Comparison of ENCODE assay signal across 8 cellular contexts in the genomic region with DNA sequence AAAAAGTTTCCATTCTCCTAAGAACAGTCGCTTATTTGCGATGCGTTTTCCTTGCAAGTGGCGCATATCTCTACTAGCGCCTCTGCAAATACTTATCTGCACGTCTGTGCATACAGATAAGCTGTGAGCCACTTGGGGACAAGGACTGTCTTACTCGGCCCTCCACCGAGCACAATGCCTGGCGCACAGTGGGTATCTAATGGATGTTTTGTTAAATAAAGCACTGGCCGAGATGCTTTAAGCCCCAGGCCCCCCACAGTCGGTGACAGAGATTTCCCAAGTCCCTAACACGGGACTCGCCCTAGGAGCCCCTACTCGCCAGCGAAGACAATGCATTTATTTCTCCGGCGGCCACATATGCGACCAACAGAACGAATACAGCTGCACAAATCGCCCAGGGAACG. TPM values are rescaled to one million over a fixed set of nuclear protein-coding genes. Genes with fewer than 3 reads are reported as not detected.
DNase-seq lines count a peak whose midpoint lies in the region; ATAC-seq, FAIRE-seq and TF ChIP-seq lines count a peak whose summit lies in the region.

No MANE protein-coding gene starts in this region.

- H3K4me3 ChIP-seq in ascending aorta (peak overlapping the region; percentile 74 to 84), iPS DF 6.9 (ENCODE audit: low read length) (peak overlapping the region; percentile 57; the same call in 1 of the 2 replicates), skeletal muscle cell (ENCODE audit: low read depth, low read length) (peak overlapping the region; percentile 85)

- H3K27me3 ChIP-seq in ascending aorta (no peaks in the 10 kb centered on the region), iPS DF 6.9 (ENCODE audit: control insufficient read depth, insufficient read depth, low read length) (no peaks in the 10 kb centered on the region)

- no CpG with 5 or more reads among the region's 21 CpGs for WGBS in iPS DF 6.9 (ENCODE audit: insufficient coverage, insufficient read length)

- ATAC-seq in HG02798 (IDR thresholded peaks at IDR 0.05; ENCODE audit: poor library complexity, unreplicated experiment): peak; percentile 29

- TF ChIP-seq POLR2A in GM12891 (IDR thresholded peaks at IDR 0.05; ENCODE audit: low read depth, low read length): no peak

- H3K4me1 ChIP-seq in ascending aorta (peaks cover 4 to 6% of the 10 kb centered on the region in 2 donors), iPS DF 6.9 (ENCODE audit: control insufficient read depth, insufficient read depth, low read length) (no peaks in the 10 kb centered on the region; the same call in 1 of the 2 replicates)

- H3K9me3 ChIP-seq in ascending aorta: no peaks in the 10 kb centered on the region
- no peaks in the 10 kb centered on the region for H3K9me3 ChIP-seq in iPS DF 6.9 (ENCODE audit: control insufficient read depth, insufficient read depth, low read length)

- H3K27ac ChIP-seq in ascending aorta (peak overlapping the region; percentile 3 to 74), iPS DF 6.9 (ENCODE audit: low read length) (no peak overlapping the region)

- intact Hi-C loops in ascending aorta (cut with DNase I): loop anchor here (1.0 to 5.0 kb wide), 2 partner anchors 43 to 114 kb away; a partner anchor contains a TSS

- no peak for TF ChIP-seq CTCF in ascending aorta (IDR thresholded peaks at IDR 0.05)

- H3K36me3 ChIP-seq in ascending aorta (peaks cover 0 to 4% of the 10 kb centered on the region in 2 donors), iPS DF 6.9 (ENCODE audit: control insufficient read depth, insufficient read depth, low read length) (no peaks in the 10 kb centered on the region)

- peak; percentile 82 for FAIRE-seq in GM12891 (lab: Jason Lieb, UNC)

- DNase-seq in AG20443 (ENCODE audit: low spot score): peak; percentile 40
- no peak for DNase-seq in GM12891 (ENCODE audit: insufficient read length, low spot score)
- peak; percentile 63 for DNase-seq in NCI-H2196 treated with DMSO at 0.1 percent for 48 hours (lab: John Stamatoyannopoulos, UW; ENCODE audit: unreplicated experiment)
- DNase-seq in ascending aorta (ENCODE audit: low spot score in 2 of 2): no peak
- peak; percentile 13 for DNase-seq in iPS DF 6.9 (ENCODE audit: low read depth, low spot score)
- no peak for DNase-seq in skeletal muscle cell (ENCODE audit: low read depth)
- no peak for DNase-seq in NCI-H446 (lab: John Stamatoyannopoulos, UW)

TF ChIP-seq in GM12891, 5 proteins besides CTCF, POLR2A, EP300 and RAD21:
- TF ChIP-seq PAX5 (IDR thresholded peaks at IDR 0.05; ENCODE audit: insufficient read depth, low read length, severe bottlenecking): no peak
- TF ChIP-seq POU2F2 (IDR thresholded peaks at IDR 0.05; ENCODE audit: low read depth, low read length): no peak
- TF ChIP-seq SPI1 (IDR thresholded peaks at IDR 0.05; ENCODE audit: low read depth, low read length): no peak
- no peak; the same call in 1 of the 2 replicates for TF ChIP-seq POLR2AphosphoS5 (IDR thresholded peaks at IDR 0.05; ENCODE audit: low read depth, low read length)
- no peak for TF ChIP-seq TAF1 (IDR thresholded peaks at IDR 0.05; ENCODE audit: low read depth, low read length)
TF ChIP-seq in GM12891: peak in this region for 0.

RNA-seq across cellular contexts. Expression of a gene that starts 0.5 kb away (rescaled TPM):
- polyA plus RNA-seq in GM12891 (2012; ENCODE audit: low read depth, missing spikeins): 14.3 TPM
- 136 TPM for total RNA-seq in ascending aorta

RNA-seq across cellular contexts. Expression of a gene that starts 43.6 kb away (rescaled TPM):
- 5.7 TPM for polyA plus RNA-seq in GM12891 (2012; ENCODE audit: low read depth, missing spikeins)
- total RNA-seq in ascending aorta: 18.9 TPM

Comparison
In these comparisons a context has a peak if more than half of its experiments do, and no peak if none do; other contexts are left out.
1. DNase-seq: peak in AG20443 (single experiment), NCI-H2196 treated with DMSO at 0.1 percent for 48 hours (single experiment) and iPS DF 6.9 (single experiment); none in GM12891 (single experiment), ascending aorta (0 of 2), skeletal muscle cell (single experiment) and NCI-H446 (0 of 2).
2. Peak in every context shown above with its lines, with median percentiles within 50 percentile points of each other: H3K4me3 ChIP-seq.